Comparison of ENCODE assay signal across 17 cellular contexts in the genomic region with DNA sequence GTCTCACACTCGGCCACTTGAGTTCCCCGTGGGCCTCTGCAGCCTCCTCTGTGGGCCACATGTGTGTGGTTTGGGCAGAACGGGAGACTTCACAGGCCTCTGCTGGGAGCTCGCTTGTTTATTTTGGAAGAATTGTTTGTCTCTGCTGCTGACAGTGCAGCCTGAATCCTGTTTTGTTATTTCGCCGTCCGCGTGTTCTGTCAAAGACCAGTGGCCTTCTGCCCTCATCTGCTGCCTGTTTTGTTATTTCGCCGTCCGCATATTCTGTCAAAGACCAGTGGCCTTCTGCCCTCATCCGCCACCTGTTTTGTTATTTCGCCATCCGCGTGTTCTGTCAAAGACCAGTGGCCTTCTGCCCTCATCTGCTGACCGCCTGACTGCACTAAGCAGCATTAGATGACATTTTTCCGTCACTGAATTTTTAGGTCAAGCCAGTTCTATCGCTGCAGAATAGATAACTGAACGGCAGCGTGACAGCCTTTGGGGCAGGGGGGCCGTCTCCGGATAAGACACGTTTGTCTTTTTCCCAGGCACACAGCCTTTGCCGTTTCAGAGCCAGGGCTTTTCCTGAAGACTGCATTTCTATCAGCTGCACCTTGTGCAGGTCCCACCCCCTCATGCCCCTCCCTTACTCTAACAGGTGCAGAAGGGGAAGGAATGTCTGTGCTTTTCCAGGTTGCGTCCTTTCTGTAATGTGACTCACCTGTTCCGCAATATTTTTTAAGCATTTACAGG.
A peak's percentile ranks its signal among the peaks of the same experiment; 100 is the strongest.
DNase-seq lines count a peak whose midpoint lies in the region; ATAC-seq and TF ChIP-seq lines count a peak whose summit lies in the region.
"Had no signal": no experiment of that assay in that cellular context is flagged by ENCODE, and none has a peak within 500 bp of the region (broad histone marks: within the 10 kb centered on the region; RNA-seq: fewer than 3 reads in every experiment).

No MANE protein-coding gene starts in this region.

- H3K4me1 Mint-ChIP-seq in WTC11 (peaks cover 7% of the 10 kb centered on the region; the same call in 1 of the 2 replicates), nephron progenitor cell (peaks cover 85% of the 10 kb centered on the region)
- no peaks in the 10 kb centered on the region for H3K4me1 Mint-ChIP-seq in CD4-positive, alpha-beta T cell (ENCODE audit: low read depth)
- H3K4me1 Mint-ChIP-seq: activated B cell treated with CpG ODN at 0.5 μM for 24 hours had no signal

- POLR2A ChIA-PET in WTC11 (lab: Charles Lee), result no interaction called here
- POLR2A ChIA-PET in CD4-positive, alpha-beta T cell (lab: Charles Lee), result no interaction called here

- CTCF ChIA-PET in WTC11 (lab: Charles Lee), result interaction anchor here (0.7 kb wide), 1 partner anchor 893 kb away, joined by 3 read pairs; no protein-coding TSS in a partner anchor
- CTCF ChIA-PET in CD4-positive, alpha-beta T cell (lab: Charles Lee), result no interaction called here

- no peak overlapping the region for H3K4me3 Mint-ChIP-seq in WTC11
- H3K4me3 Mint-ChIP-seq in nephron progenitor cell, result peak overlapping the region; percentile 6
- no peak overlapping the region for H3K4me3 Mint-ChIP-seq in CD4-positive, alpha-beta T cell
- H3K4me3 Mint-ChIP-seq: activated B cell treated with CpG ODN at 0.5 μM for 24 hours; stimulated activated naive CD8-positive, alpha-beta T cell treated with anti-CD3 and anti-CD28 coated beads, Interleukin-15, Interleukin-2, amounts not matched to agents 100 ng/mL and 50 ng/mL, for 24 hours had no signal

- TF ChIP-seq CTCF in WTC11 (IDR thresholded peaks at IDR 0.05) (no peak), heart left ventricle (IDR thresholded peaks at IDR 0.05) (no peak), nephron progenitor cell (IDR thresholded peaks at IDR 0.05) (no peak), spleen (IDR thresholded peaks at IDR 0.05 in 8 of 11, conservative IDR thresholded peaks at IDR 0.05 in 3 of 11) (no peak)
- no peak for TF ChIP-seq CTCF in CD4-positive, alpha-beta T cell (IDR thresholded peaks at IDR 0.05)

- H3K36me3 Mint-ChIP-seq in WTC11, result peaks cover 18% of the 10 kb centered on the region
- no peaks in the 10 kb centered on the region for H3K36me3 Mint-ChIP-seq in nephron progenitor cell (ENCODE audit: low read depth)
- H3K36me3 Mint-ChIP-seq in CD4-positive, alpha-beta T cell (ENCODE audit: low read depth), result no peaks in the 10 kb centered on the region

- H3K36me3 ChIP-seq in heart left ventricle (no peaks in the 10 kb centered on the region), spleen (no peaks in the 10 kb centered on the region)
- H3K36me3 ChIP-seq: neutrophil had no signal

- H3K27me3 ChIP-seq in heart left ventricle (no peaks in the 10 kb centered on the region), spleen (replicated peaks in 1 of 7) (no peaks in the 10 kb centered on the region)
- no peaks in the 10 kb centered on the region for H3K27me3 ChIP-seq in CD4-positive, alpha-beta T cell (ENCODE audit: control insufficient read depth, insufficient read depth, low read length)
- H3K27me3 ChIP-seq: neutrophil had no signal

- no peak overlapping the region for H3K4me3 ChIP-seq in heart left ventricle
- no peak overlapping the region for H3K4me3 ChIP-seq in spleen

- H3K9me3 Mint-ChIP-seq in WTC11 (peaks cover 18% of the 10 kb centered on the region), nephron progenitor cell (peaks cover 12% of the 10 kb centered on the region)
- H3K9me3 Mint-ChIP-seq in CD4-positive, alpha-beta T cell, result peaks cover 6% of the 10 kb centered on the region

- ATAC-seq in WTC11 (no peak), heart left ventricle (peak in 3 of 4 donors; percentile 12 to 40 (median 23))
- no peak for ATAC-seq in CD4-positive, alpha-beta T cell (ENCODE audit: poor library complexity)

- no peak for DNase-seq in WTC11 (ENCODE audit: low spot score)
- DNase-seq in heart left ventricle, result peak in 1 of 5 donors; percentile 28
- DNase-seq in nephron progenitor cell, result no peak
- peak; percentile 20 for DNase-seq in spleen
- DNase-seq in NCI-H1092 treated with DMSO at 0.1 percent for 48 hours (lab: John Stamatoyannopoulos, UW), result no peak
- no peak for DNase-seq in DMS153 (lab: John Stamatoyannopoulos, UW)
- no peak for DNase-seq in CD4-positive, alpha-beta T cell
- no peak for DNase-seq in NCI-H345 (lab: John Stamatoyannopoulos, UW)
- DNase-seq: activated B cell treated with CpG ODN at 0.5 μM for 24 hours; activated gamma-delta T cell treated with Interleukin-2 at 50 U/mL for 16 hours; effector memory CD4-positive, alpha-beta T cell; GF-D8; MV-4-11; NCI-H2107; stimulated activated CD4-positive, alpha-beta T cell treated with anti-CD3 and anti-CD28 coated beads, Interleukin-12 subunit alpha, Interleukin-12 subunit beta, amount 100 ng/mL, for 4 hours had no signal

- peaks cover 0 to 30% (median 10%) of the 10 kb centered on the region in 12 donors for H3K4me1 ChIP-seq in heart left ventricle
- peaks cover 0 to 13% (median 0%) of the 10 kb centered on the region in 6 donors for H3K4me1 ChIP-seq in spleen

- TF ChIP-seq POLR2A in heart left ventricle (IDR thresholded peaks at IDR 0.05) (no peak), spleen (IDR thresholded peaks at IDR 0.05) (no peak)

- H3K27ac Mint-ChIP-seq in WTC11 (no peak overlapping the region), nephron progenitor cell (peak overlapping the region; percentile 85)
- no peak overlapping the region for H3K27ac Mint-ChIP-seq in CD4-positive, alpha-beta T cell
- H3K27ac Mint-ChIP-seq: activated B cell treated with CpG ODN at 0.5 μM for 24 hours; stimulated activated naive CD8-positive, alpha-beta T cell treated with anti-CD3 and anti-CD28 coated beads, Interleukin-15, Interleukin-2, amounts not matched to agents 100 ng/mL and 50 ng/mL, for 24 hours had no signal

- intact Hi-C loops in heart left ventricle (cut with DNase I), result no loop called here
- intact Hi-C loops in spleen (cut with DNase I; ENCODE audit: low total_unique reads), result no loop called here
- intact Hi-C loops in CD4-positive, alpha-beta T cell (cut with DNase I, micrococcal nuclease), result no loop called here

- peak overlapping the region in 2 of 12 donors; percentile 9 to 43 for H3K27ac ChIP-seq in heart left ventricle
- H3K27ac ChIP-seq in spleen, result no peak overlapping the region
- no peak overlapping the region for H3K27ac ChIP-seq in CD4-positive, alpha-beta T cell (ENCODE audit: low read depth, low read length)
- H3K27ac ChIP-seq: neutrophil had no signal

- H3K9me3 ChIP-seq in heart left ventricle (no peaks in the 10 kb centered on the region), spleen (peaks cover 0 to 9% (median 0%) of the 10 kb centered on the region in 8 donors)
- H3K9me3 ChIP-seq in CD4-positive, alpha-beta T cell (ENCODE audit: control insufficient read depth, low read length), result no peaks in the 10 kb centered on the region
- H3K9me3 ChIP-seq: neutrophil had no signal

- WGBS in heart left ventricle, 4 donors, result 63 to 83% (median 71%) methylated on average over 26 of the region's 26 CpGs
- 82 to 93% (median 84%) methylated on average over 26 of the region's 26 CpGs for whole genome bisulfite sequencing in spleen, 5 donors

- no peaks in the 10 kb centered on the region; the same call in 1 of the 2 replicates for H3K27me3 Mint-ChIP-seq in WTC11 (ENCODE audit: low read depth)
- peaks cover 6% of the 10 kb centered on the region for H3K27me3 Mint-ChIP-seq in nephron progenitor cell (ENCODE audit: low read depth, poor library complexity)
- H3K27me3 Mint-ChIP-seq in CD4-positive, alpha-beta T cell, result peaks cover 5% of the 10 kb centered on the region
- H3K27me3 Mint-ChIP-seq: activated B cell treated with CpG ODN at 0.5 μM for 24 hours had no signal

TF ChIP-seq in WTC11, 78 proteins besides CTCF, POLR2A, EP300 and RAD21:
- TF ChIP-seq, protein P1, sequence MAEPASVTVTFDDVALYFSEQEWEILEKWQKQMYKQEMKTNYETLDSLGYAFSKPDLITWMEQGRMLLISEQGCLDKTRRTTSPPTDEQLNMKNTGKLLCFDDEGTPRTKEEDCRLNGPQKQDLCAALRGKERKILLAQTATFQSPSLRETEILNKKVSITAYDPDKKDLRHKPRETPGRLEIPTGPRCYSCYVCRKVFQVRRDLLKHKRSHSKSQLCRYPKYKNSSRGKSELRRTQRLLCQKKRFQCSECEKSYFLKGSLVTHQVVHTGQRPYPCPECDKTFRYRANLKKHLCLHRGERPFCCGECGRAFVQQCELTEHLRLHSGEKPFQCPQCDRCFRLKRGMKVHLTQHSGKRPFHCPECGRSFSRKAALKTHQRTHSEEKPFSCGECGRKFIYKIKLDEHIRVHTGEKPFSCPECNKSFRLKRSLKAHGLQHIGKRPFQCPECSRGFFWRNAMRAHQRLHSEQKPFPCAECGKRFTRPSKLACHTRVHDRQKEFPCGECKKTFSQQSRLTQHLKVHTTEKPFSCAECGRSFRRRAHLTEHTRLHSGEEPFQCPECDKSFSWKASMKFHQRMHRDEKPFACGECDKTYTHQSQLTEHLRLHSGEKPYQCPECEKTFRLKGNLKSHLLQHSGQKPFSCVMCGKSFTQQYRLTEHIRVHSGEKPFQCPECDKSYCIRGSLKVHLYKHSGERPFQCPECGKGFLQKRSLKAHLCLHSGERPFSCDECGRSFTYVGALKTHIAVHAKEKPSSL (CRISPR knock-in tag; conservative IDR thresholded peaks at IDR 0.05), result no peak
- TF ChIP-seq GABPB1 (CRISPR knock-in tag; IDR thresholded peaks at IDR 0.05), result peak; percentile 95

Comparison
In these comparisons a context has a peak if more than half of its experiments do, and no peak if none do; other contexts are left out.
1. ATAC-seq: peak in heart left ventricle (3 of 4); none in WTC11 (single experiment) and CD4-positive, alpha-beta T cell (single experiment).